25 cellular contexts compared by ENCODE assay signal in the genomic region with DNA sequence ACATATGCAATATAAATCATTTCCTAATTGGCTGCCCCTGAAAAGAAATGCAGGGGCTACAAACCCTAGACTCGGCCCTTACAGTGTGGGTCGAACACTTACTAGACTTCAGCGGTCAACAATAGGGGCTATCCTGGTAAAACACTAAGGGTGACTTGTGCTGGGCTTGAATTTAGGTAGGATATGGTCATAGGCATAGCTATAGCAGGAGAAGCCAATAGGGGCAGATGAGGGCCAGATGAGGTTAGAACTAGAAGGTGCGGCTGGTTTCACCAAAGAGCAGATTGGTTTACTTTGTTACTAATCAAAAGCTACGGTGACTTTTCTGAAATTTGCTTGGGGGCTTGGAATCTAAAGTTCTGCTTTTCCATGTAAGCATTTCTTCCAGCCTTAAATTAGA.
"Had no signal": no experiment of that assay in that cellular context is flagged by ENCODE, and none has a peak within 500 bp of the region (broad histone marks: within the 10 kb centered on the region; RNA-seq: fewer than 3 reads in every experiment).

No MANE protein-coding gene starts in this region.

- H3K36me3 Mint-ChIP-seq: mesothelial cell of epicardium, naive B cell had no signal

- H3K27ac ChIP-seq: breast epithelium, neutrophil, ovary, prostate gland, VCaP had no signal

- H3K4me1 ChIP-seq: breast epithelium, prostate gland had no signal

- H3K27me3 ChIP-seq: breast epithelium, esophagus muscularis mucosa, neutrophil, ovary, tibial nerve had no signal

- H3K4me3 ChIP-seq: breast epithelium, esophagus muscularis mucosa, ovary, prostate gland, smooth muscle cell, tibial nerve had no signal

- H3K4me3 Mint-ChIP-seq: activated CD4-positive, alpha-beta memory T cell treated with anti-CD3 and anti-CD28 coated beads for 36 hours; activated naive CD8-positive, alpha-beta T cell treated with anti-CD3 and anti-CD28 coated beads, Interleukin-2, amount 50 U/mL, for 24 hours; activated T-cell treated with anti-CD3 and anti-CD28 coated beads, Interleukin-2, amount 50 U/mL, for 24 hours; dendritic cell treated with granulocyte-macrophage colony-stimulating factor and Interleukin-4, amounts not matched to agents 40 ng/mL and 50 ng/mL, for 4 days; mesothelial cell of epicardium; naive B cell; nephron progenitor cell had no signal

- H3K9me3 Mint-ChIP-seq: activated CD4-positive, alpha-beta memory T cell treated with anti-CD3 and anti-CD28 coated beads for 36 hours; activated naive CD8-positive, alpha-beta T cell treated with anti-CD3 and anti-CD28 coated beads, Interleukin-2, amount 50 U/mL, for 24 hours; activated T-cell treated with anti-CD3 and anti-CD28 coated beads, Interleukin-2, amount 50 U/mL, for 24 hours; dendritic cell treated with granulocyte-macrophage colony-stimulating factor and Interleukin-4, amounts not matched to agents 40 ng/mL and 50 ng/mL, for 4 days; mesothelial cell of epicardium; naive B cell; nephron progenitor cell had no signal

- H3K27me3 Mint-ChIP-seq: activated CD4-positive, alpha-beta memory T cell treated with anti-CD3 and anti-CD28 coated beads for 36 hours; activated naive CD8-positive, alpha-beta T cell treated with anti-CD3 and anti-CD28 coated beads, Interleukin-2, amount 50 U/mL, for 24 hours; activated T-cell treated with anti-CD3 and anti-CD28 coated beads, Interleukin-2, amount 50 U/mL, for 24 hours; dendritic cell treated with granulocyte-macrophage colony-stimulating factor and Interleukin-4, amounts not matched to agents 40 ng/mL and 50 ng/mL, for 4 days; naive B cell had no signal

- H3K4me1 Mint-ChIP-seq: mesothelial cell of epicardium, naive B cell had no signal

- H3K36me3 ChIP-seq: breast epithelium, esophagus muscularis mucosa, neutrophil, ovary, prostate gland, tibial nerve had no signal

- H3K27ac Mint-ChIP-seq: activated CD4-positive, alpha-beta memory T cell treated with anti-CD3 and anti-CD28 coated beads for 36 hours; activated naive CD8-positive, alpha-beta T cell treated with anti-CD3 and anti-CD28 coated beads, Interleukin-2, amount 50 U/mL, for 24 hours; activated T-cell treated with anti-CD3 and anti-CD28 coated beads, Interleukin-2, amount 50 U/mL, for 24 hours; dendritic cell treated with granulocyte-macrophage colony-stimulating factor and Interleukin-4, amounts not matched to agents 40 ng/mL and 50 ng/mL, for 4 days; mesothelial cell of epicardium; naive B cell; nephron progenitor cell had no signal

- DNase-seq: activated CD4-positive, alpha-beta memory T cell treated with anti-CD3 and anti-CD28 coated beads for 36 hours; activated CD4-positive, alpha-beta T cell treated with anti-CD3 and anti-CD28 coated beads for 48 hours; activated CD8-positive, alpha-beta memory T cell treated with anti-CD3 and anti-CD28 coated beads, Interleukin-2, amount 50 U/mL, for 4 hours; activated gamma-delta T cell treated with Interleukin-2 at 50 U/mL for 16 hours; activated naive CD4-positive, alpha-beta T cell treated with anti-CD3 and anti-CD28 coated beads, Interleukin-2, amount 50 U/mL, for 16 hours; activated naive CD8-positive, alpha-beta T cell treated with anti-CD3 and anti-CD28 coated beads, Interleukin-2, amount 50 U/mL, for 24 hours; activated T-cell treated with anti-CD3 and anti-CD28 coated beads, Interleukin-2, amount 50 U/mL, for 24 hours; central memory CD4-positive, alpha-beta T cell; left cardiac atrium; mammary epithelial cell; naive B cell; nephron progenitor cell; ovary; retina; stimulated activated CD4-positive, alpha-beta T cell treated with anti-CD3 and anti-CD28 coated beads, Interleukin-15, amount 100 ng/mL, for 24 hours; stimulated activated naive CD4-positive, alpha-beta T cell had no signal

- H3K9me3 ChIP-seq: breast epithelium, esophagus muscularis mucosa, neutrophil, ovary, prostate gland, tibial nerve had no signal
